9 cellular contexts compared by ENCODE assay signal in the genomic region with DNA sequence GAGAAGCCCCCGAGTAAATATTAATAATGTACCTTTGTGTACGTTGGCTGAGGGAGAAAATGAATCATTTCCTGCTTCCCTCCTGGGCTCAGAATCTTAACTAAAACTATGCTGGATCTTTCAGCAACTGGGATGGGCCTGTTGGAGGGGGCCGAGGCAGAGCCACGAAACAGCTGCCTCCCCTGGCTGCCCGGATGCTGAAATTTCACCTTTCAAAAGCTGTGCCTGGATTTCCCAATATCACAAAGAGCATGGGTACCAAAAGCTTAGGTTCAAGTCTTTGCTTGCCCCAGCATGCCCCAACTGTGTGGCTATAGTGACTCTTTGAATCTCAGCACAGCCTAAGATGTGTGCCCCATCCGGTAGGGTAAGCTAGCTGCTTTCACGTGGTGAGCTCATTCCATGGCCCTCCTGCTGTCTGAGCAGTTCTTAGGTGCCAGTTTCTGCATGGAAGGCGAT.
DNase-seq lines count a peak whose midpoint lies in the region; ATAC-seq and FAIRE-seq lines count a peak whose summit lies in the region.
"Had no signal": no experiment of that assay in that cellular context is flagged by ENCODE, and none has a peak within 500 bp of the region (broad histone marks: within the 10 kb centered on the region; RNA-seq: fewer than 3 reads in every experiment).

No MANE protein-coding gene starts in this region.

- H3K9me2 ChIP-seq in Karpas-422 (replicated peaks; ENCODE audit: insufficient read depth, low read length) = no peaks in the 10 kb centered on the region

- H3K36me3 Mint-ChIP-seq in stimulated activated naive CD8-positive, alpha-beta T cell treated with anti-CD3 and anti-CD28 coated beads, Interleukin-15, Interleukin-2, amounts not matched to agents 100 ng/mL and 50 ng/mL, for 24 hours (ENCODE audit: low read depth) = no peaks in the 10 kb centered on the region
- H3K36me3 Mint-ChIP-seq: naive B cell had no signal

- H3K27me3 ChIP-seq in Karpas-422 (ENCODE audit: low read length) = no peaks in the 10 kb centered on the region

- H3K27ac Mint-ChIP-seq in stimulated activated naive CD8-positive, alpha-beta T cell treated with anti-CD3 and anti-CD28 coated beads, Interleukin-15, Interleukin-2, amounts not matched to agents 100 ng/mL and 50 ng/mL, for 24 hours = peak overlapping the region; percentile 38
- H3K27ac Mint-ChIP-seq: naive B cell had no signal

- H3K4me1 Mint-ChIP-seq in stimulated activated naive CD8-positive, alpha-beta T cell treated with anti-CD3 and anti-CD28 coated beads, Interleukin-15, Interleukin-2, amounts not matched to agents 100 ng/mL and 50 ng/mL, for 24 hours (ENCODE audit: low read depth) = peaks cover 39% of the 10 kb centered on the region

- no peak overlapping the region for H3K4me3 Mint-ChIP-seq in stimulated activated naive CD8-positive, alpha-beta T cell treated with anti-CD3 and anti-CD28 coated beads, Interleukin-15, Interleukin-2, amounts not matched to agents 100 ng/mL and 50 ng/mL, for 24 hours
- H3K4me3 Mint-ChIP-seq: naive B cell had no signal

- H3K9ac ChIP-seq in Karpas-422 (ENCODE audit: low read length) = no peak overlapping the region

- H3K4me3 ChIP-seq in Karpas-422 (ENCODE audit: low read length) = no peak overlapping the region

- no peaks in the 10 kb centered on the region for H3K9me3 ChIP-seq in Karpas-422 (ENCODE audit: low read length)

- no peaks in the 10 kb centered on the region for H3K4me1 ChIP-seq in Karpas-422 (ENCODE audit: low read length)

- H3K27ac ChIP-seq in Karpas-422 (ENCODE audit: low read length) = no peak overlapping the region

- peak; percentile 90 for FAIRE-seq in RCC 7860 (lab: Jason Lieb, UNC)

- ATAC-seq in stimulated activated naive CD8-positive, alpha-beta T cell treated with anti-CD3 and anti-CD28 coated beads, Interleukin-15, Interleukin-2, amounts not matched to agents 100 U/mL and 50 U/mL, for 24 hours = no peak
- ATAC-seq in GM18907 (IDR thresholded peaks at IDR 0.05; ENCODE audit: unreplicated experiment) (no peak), GM18520 (IDR thresholded peaks at IDR 0.05; ENCODE audit: unreplicated experiment) (no peak)

- H3K79me2 ChIP-seq in Karpas-422 (ENCODE audit: low read length) = no peaks in the 10 kb centered on the region

- H2AFZ ChIP-seq in Karpas-422 (ENCODE audit: low read length) = no peak overlapping the region

- DNase-seq in stimulated activated naive CD8-positive, alpha-beta T cell treated with anti-CD3 and anti-CD28 coated beads, Interleukin-15, Interleukin-2, amounts not matched to agents 100 U/mL and 50 U/mL, for 24 hours = no peak
- DNase-seq in RCC 7860 (ENCODE audit: low spot score) (peak; percentile 66), fibroblast of gingiva (ENCODE audit: low read depth) (peak; percentile 69), superior temporal gyrus (ENCODE audit: extremely low spot score) (no peak), Karpas-422 (no peak)
- DNase-seq: naive B cell had no signal

- H3K27me3 Mint-ChIP-seq in stimulated activated naive CD8-positive, alpha-beta T cell treated with anti-CD3 and anti-CD28 coated beads, Interleukin-15, Interleukin-2, amounts not matched to agents 100 ng/mL and 50 ng/mL, for 24 hours = peaks cover 30% of the 10 kb centered on the region

- no peaks in the 10 kb centered on the region for H3K36me3 ChIP-seq in Karpas-422 (ENCODE audit: insufficient read depth, low read length)

- no peaks in the 10 kb centered on the region for H3K9me3 Mint-ChIP-seq in stimulated activated naive CD8-positive, alpha-beta T cell treated with anti-CD3 and anti-CD28 coated beads, Interleukin-15, Interleukin-2, amounts not matched to agents 100 ng/mL and 50 ng/mL, for 24 hours

- H4K20me1 ChIP-seq in Karpas-422 (ENCODE audit: insufficient read depth, low read depth, low read length) = no peaks in the 10 kb centered on the region

- no peak overlapping the region for H3K4me2 ChIP-seq in Karpas-422 (ENCODE audit: low read depth, low read length, poor library complexity, severe bottlenecking)

Comparison
In these comparisons a context has a peak if more than half of its experiments do, and no peak if none do; other contexts are left out.
1. DNase-seq: peak in RCC 7860 (single experiment) and fibroblast of gingiva (single experiment); none in stimulated activated naive CD8-positive, alpha-beta T cell treated with anti-CD3 and anti-CD28 coated beads, Interleukin-15, Interleukin-2, amounts not matched to agents 100 U/mL and 50 U/mL, for 24 hours (single experiment), superior temporal gyrus (single experiment) and Karpas-422 (single experiment).